Comparison of ENCODE assay signal across 21 cellular contexts in genomic region chr4:131764730-131765129, GRCh38.
"Had no signal": no experiment of that assay in that cellular context is flagged by ENCODE, and none has a peak within 500 bp of the region (broad histone marks: within the 10 kb centered on the region; RNA-seq: fewer than 3 reads in every experiment).

No MANE protein-coding gene starts in this region.

- H3K36me3 Mint-ChIP-seq: activated CD8-positive, alpha-beta memory T cell treated with anti-CD3 and anti-CD28 coated beads, Interleukin-2, amount 10 ng/mL, durations not matched to agents 7 days and 5 days; activated naive CD8-positive, alpha-beta T cell treated with anti-CD3 and anti-CD28 coated beads for 36 hours; natural killer cell treated with Interleukin-12 subunit alpha and Interleukin-12 subunit beta and Interleukin-15 and Interleukin-18, amount 100 ng/mL, for 72 hours; stimulated activated effector memory CD8-positive, alpha-beta T cell treated with anti-CD3 and anti-CD28 coated beads, Interleukin-12 subunit alpha, Interleukin-12 subunit beta, amount 100 ng/mL, for 72 hours had no signal

- DNase-seq: activated CD4-positive, alpha-beta T cell treated with anti-CD3 and anti-CD28 coated beads, Interleukin-2, amount 10 ng/mL, durations not matched to agents 24 days and 14 days; activated CD8-positive, alpha-beta memory T cell treated with anti-CD3 and anti-CD28 coated beads, Interleukin-2, amount 10 ng/mL, durations not matched to agents 7 days and 5 days; activated CD8-positive, alpha-beta T cell treated with anti-CD3 and anti-CD28 coated beads for 36 hours; activated naive CD4-positive, alpha-beta T cell; activated naive CD8-positive, alpha-beta T cell treated with anti-CD3 and anti-CD28 coated beads for 36 hours; activated T-cell treated with anti-CD3 and anti-CD28 coated beads for 4 hours; kidney glomerular epithelial cell; stimulated activated CD4-positive, alpha-beta T cell treated with anti-CD3 and anti-CD28 coated beads, Interleukin-2, amount 100 ng/mL, for 24 hours; stimulated activated naive CD8-positive, alpha-beta T cell treated with anti-CD3 and anti-CD28 coated beads, Interleukin-15, amount 100 ng/mL, for 72 hours had no signal

- H3K9me3 ChIP-seq: breast epithelium, heart left ventricle, neutrophil, pancreas, right lobe of liver, uterus had no signal

- H3K9me3 Mint-ChIP-seq: activated CD4-positive, alpha-beta T cell treated with anti-CD3 and anti-CD28 coated beads, Interleukin-2, amount 10 ng/mL, durations not matched to agents 24 days and 14 days; activated naive CD8-positive, alpha-beta T cell treated with anti-CD3 and anti-CD28 coated beads for 36 hours; stimulated activated effector memory CD8-positive, alpha-beta T cell treated with anti-CD3 and anti-CD28 coated beads, Interleukin-12 subunit alpha, Interleukin-12 subunit beta, amount 100 ng/mL, for 72 hours had no signal

- H3K27me3 Mint-ChIP-seq: activated CD4-positive, alpha-beta T cell treated with anti-CD3 and anti-CD28 coated beads, Interleukin-2, amount 10 ng/mL, durations not matched to agents 24 days and 14 days; activated CD8-positive, alpha-beta memory T cell treated with anti-CD3 and anti-CD28 coated beads, Interleukin-2, amount 10 ng/mL, durations not matched to agents 7 days and 5 days; activated CD8-positive, alpha-beta T cell treated with anti-CD3 and anti-CD28 coated beads for 36 hours; activated naive CD8-positive, alpha-beta T cell treated with anti-CD3 and anti-CD28 coated beads for 36 hours; memory B cell; natural killer cell treated with Interleukin-12 subunit alpha and Interleukin-12 subunit beta and Interleukin-15 and Interleukin-18, amount 100 ng/mL, for 72 hours; stimulated activated naive CD8-positive, alpha-beta T cell treated with anti-CD3 and anti-CD28 coated beads, Interleukin-15, amount 100 ng/mL, for 72 hours had no signal

- H3K27me3 ChIP-seq: breast epithelium, heart left ventricle, neutrophil, pancreas, right lobe of liver, tibial nerve, uterus had no signal

- H3K4me3 ChIP-seq: breast epithelium, coronary artery, heart left ventricle, pancreas, right lobe of liver, skin epidermis, tibial nerve, uterus had no signal

- H3K4me1 ChIP-seq: breast epithelium, heart left ventricle, pancreas, right lobe of liver, tibial nerve, uterus had no signal

- ATAC-seq: activated CD8-positive, alpha-beta memory T cell treated with anti-CD3 and anti-CD28 coated beads, Interleukin-2, amount 10 ng/mL, durations not matched to agents 7 days and 5 days; activated CD8-positive, alpha-beta T cell treated with anti-CD3 and anti-CD28 coated beads for 36 hours; heart left ventricle; natural killer cell treated with Interleukin-12 subunit alpha and Interleukin-12 subunit beta and Interleukin-15 and Interleukin-18, amount 100 ng/mL, for 72 hours; pancreas; right lobe of liver; stimulated activated effector memory CD8-positive, alpha-beta T cell treated with anti-CD3 and anti-CD28 coated beads, Interleukin-12 subunit alpha, Interleukin-12 subunit beta, amount 100 ng/mL, for 72 hours; stimulated activated naive CD8-positive, alpha-beta T cell treated with anti-CD3 and anti-CD28 coated beads, Interleukin-15, amount 100 ng/mL, for 72 hours had no signal

- H3K27ac ChIP-seq: breast epithelium, coronary artery, heart left ventricle, neutrophil, pancreas, right lobe of liver, skin epidermis, tibial nerve, uterus had no signal

- H3K4me3 Mint-ChIP-seq: activated CD4-positive, alpha-beta T cell treated with anti-CD3 and anti-CD28 coated beads, Interleukin-2, amount 10 ng/mL, durations not matched to agents 24 days and 14 days; activated CD8-positive, alpha-beta memory T cell treated with anti-CD3 and anti-CD28 coated beads, Interleukin-2, amount 10 ng/mL, durations not matched to agents 7 days and 5 days; activated CD8-positive, alpha-beta T cell treated with anti-CD3 and anti-CD28 coated beads for 36 hours; activated naive CD8-positive, alpha-beta T cell treated with anti-CD3 and anti-CD28 coated beads for 36 hours; memory B cell; natural killer cell treated with Interleukin-12 subunit alpha and Interleukin-12 subunit beta and Interleukin-15 and Interleukin-18, amount 100 ng/mL, for 72 hours; stimulated activated effector memory CD8-positive, alpha-beta T cell treated with anti-CD3 and anti-CD28 coated beads, Interleukin-12 subunit alpha, Interleukin-12 subunit beta, amount 100 ng/mL, for 72 hours; stimulated activated naive CD8-positive, alpha-beta T cell treated with anti-CD3 and anti-CD28 coated beads, Interleukin-15, amount 100 ng/mL, for 72 hours had no signal

- H3K4me1 Mint-ChIP-seq: activated CD4-positive, alpha-beta T cell treated with anti-CD3 and anti-CD28 coated beads, Interleukin-2, amount 10 ng/mL, durations not matched to agents 24 days and 14 days; activated CD8-positive, alpha-beta memory T cell treated with anti-CD3 and anti-CD28 coated beads, Interleukin-2, amount 10 ng/mL, durations not matched to agents 7 days and 5 days; activated naive CD8-positive, alpha-beta T cell treated with anti-CD3 and anti-CD28 coated beads for 36 hours; memory B cell; stimulated activated effector memory CD8-positive, alpha-beta T cell treated with anti-CD3 and anti-CD28 coated beads, Interleukin-12 subunit alpha, Interleukin-12 subunit beta, amount 100 ng/mL, for 72 hours; stimulated activated naive CD8-positive, alpha-beta T cell treated with anti-CD3 and anti-CD28 coated beads, Interleukin-15, amount 100 ng/mL, for 72 hours had no signal

- H3K27ac Mint-ChIP-seq: activated CD4-positive, alpha-beta T cell treated with anti-CD3 and anti-CD28 coated beads, Interleukin-2, amount 10 ng/mL, durations not matched to agents 24 days and 14 days; activated CD8-positive, alpha-beta memory T cell treated with anti-CD3 and anti-CD28 coated beads, Interleukin-2, amount 10 ng/mL, durations not matched to agents 7 days and 5 days; activated CD8-positive, alpha-beta T cell treated with anti-CD3 and anti-CD28 coated beads for 36 hours; activated naive CD8-positive, alpha-beta T cell treated with anti-CD3 and anti-CD28 coated beads for 36 hours; memory B cell; natural killer cell treated with Interleukin-12 subunit alpha and Interleukin-12 subunit beta and Interleukin-15 and Interleukin-18, amount 100 ng/mL, for 72 hours; stimulated activated effector memory CD8-positive, alpha-beta T cell treated with anti-CD3 and anti-CD28 coated beads, Interleukin-12 subunit alpha, Interleukin-12 subunit beta, amount 100 ng/mL, for 72 hours; stimulated activated naive CD8-positive, alpha-beta T cell treated with anti-CD3 and anti-CD28 coated beads, Interleukin-15, amount 100 ng/mL, for 72 hours had no signal
